ENCODE assay signal across 37 cellular contexts in genomic region chr2:176443941-176444340, GRCh38.
"Had no signal": no experiment of that assay in that cellular context is flagged by ENCODE, and none has a peak within 500 bp of the region (broad histone marks: within the 10 kb centered on the region; RNA-seq: fewer than 3 reads in every experiment).

No MANE protein-coding gene starts in this region.

- H3K36me3 Mint-ChIP-seq: activated CD4-positive, alpha-beta memory T cell treated with anti-CD3 and anti-CD28 coated beads for 36 hours; activated naive CD4-positive, alpha-beta T cell treated with anti-CD3 and anti-CD28 coated beads, Interleukin-2, amount 50 U/mL, for 72 hours; brain had no signal

- H3K27me3 ChIP-seq: Peyer's patch, SJSA1 had no signal

- H3K4me3 ChIP-seq: Peyer's patch, SJSA1 had no signal

- DNase-seq: activated B cell treated with CpG ODN at 0.5 μM for 24 hours; activated CD4-positive, alpha-beta memory T cell treated with anti-CD3 and anti-CD28 coated beads for 36 hours; activated CD4-positive, alpha-beta T cell treated with anti-CD3 and anti-CD28 coated beads for 4 hours; activated CD4-positive, alpha-beta T cell treated with anti-CD3 and anti-CD28 coated beads, Interleukin-2, amount 50 U/mL, for 1 hour; activated CD4-positive, CD25-positive, alpha-beta regulatory T cell treated with anti-CD3 and anti-CD28 coated beads, Interleukin-2, amount 50 U/mL, for 72 hours; activated CD8-positive, alpha-beta memory T cell treated with anti-CD3 and anti-CD28 coated beads, Interleukin-2, amount 50 U/mL, for 4 hours; activated gamma-delta T cell treated with Interleukin-2 at 50 U/mL for 16 hours; activated naive CD4-positive, alpha-beta T cell treated with anti-CD3 and anti-CD28 coated beads for 36 hours; activated T-cell treated with anti-CD3 and anti-CD28 coated beads for 4 hours; activated T-cell treated with anti-CD3 and anti-CD28 coated beads, Interleukin-2, amount 50 U/mL, for 4 hours; anterior cingulate cortex; caudate nucleus; cerebellar nuclear complex; Karpas-422; NCI-H1048; NCI-H1105 treated with DMSO at 0.1 percent for 48 hours; NCI-H1436; NCI-H1694; NCI-H1930; NCI-H345; NCI-H510A; NCI-H526; NCI-H748 treated with DMSO at 0.1 percent for 48 hours; NK-92 treated with Interleukin-12 subunit alpha and Interleukin-12 subunit beta, amount 100 ng/mL, for 24 hours; PC-3; Peyer's patch; RPMI8226; SHP77 treated with DMSO at 0.1 percent for 48 hours; SW 1271; T-helper 1 cell; T-helper 2 cell; T-helper 9 cell had no signal

- H3K9me3 ChIP-seq: Peyer's patch, SJSA1 had no signal

- H3K4me1 ChIP-seq: Peyer's patch had no signal

- H3K36me3 ChIP-seq: Peyer's patch, SJSA1 had no signal

- H3K27ac Mint-ChIP-seq: activated B cell treated with CpG ODN at 0.5 μM for 24 hours; activated CD4-positive, alpha-beta memory T cell treated with anti-CD3 and anti-CD28 coated beads for 36 hours; activated naive CD4-positive, alpha-beta T cell treated with anti-CD3 and anti-CD28 coated beads for 36 hours; activated naive CD4-positive, alpha-beta T cell treated with anti-CD3 and anti-CD28 coated beads, Interleukin-2, amount 50 U/mL, for 72 hours; activated T-helper 1 cell treated with anti-CD3 and anti-CD28 coated beads, Interleukin-12 subunit alpha, Interleukin-12 subunit beta, Interleukin-2, Interleukin-4 antibody, amounts not matched to agents 30 ng/mL and 10 ng/mL and 1 ng/mL, durations not matched to agents 14 hours and 24 hours and 36 hours; brain had no signal

- H3K9me3 Mint-ChIP-seq: activated B cell treated with CpG ODN at 0.5 μM for 24 hours; activated CD4-positive, alpha-beta memory T cell treated with anti-CD3 and anti-CD28 coated beads for 36 hours; activated naive CD4-positive, alpha-beta T cell treated with anti-CD3 and anti-CD28 coated beads for 36 hours; activated naive CD4-positive, alpha-beta T cell treated with anti-CD3 and anti-CD28 coated beads, Interleukin-2, amount 50 U/mL, for 72 hours; activated T-cell treated with anti-CD3 and anti-CD28 coated beads, Interleukin-2, amount 50 U/mL, for 4 hours; activated T-helper 1 cell treated with anti-CD3 and anti-CD28 coated beads, Interleukin-12 subunit alpha, Interleukin-12 subunit beta, Interleukin-2, Interleukin-4 antibody, amounts not matched to agents 30 ng/mL and 10 ng/mL and 1 ng/mL, durations not matched to agents 14 hours and 24 hours and 36 hours; brain had no signal

- H3K4me3 Mint-ChIP-seq: activated B cell treated with CpG ODN at 0.5 μM for 24 hours; activated CD4-positive, alpha-beta memory T cell treated with anti-CD3 and anti-CD28 coated beads for 36 hours; activated naive CD4-positive, alpha-beta T cell treated with anti-CD3 and anti-CD28 coated beads for 36 hours; activated T-cell treated with anti-CD3 and anti-CD28 coated beads, Interleukin-2, amount 50 U/mL, for 4 hours; activated T-helper 1 cell treated with anti-CD3 and anti-CD28 coated beads, Interleukin-12 subunit alpha, Interleukin-12 subunit beta, Interleukin-2, Interleukin-4 antibody, amounts not matched to agents 30 ng/mL and 10 ng/mL and 1 ng/mL, durations not matched to agents 14 hours and 24 hours and 36 hours; brain had no signal

- H3K27ac ChIP-seq: Peyer's patch, SJSA1, VCaP had no signal

- ATAC-seq: activated naive CD4-positive, alpha-beta T cell treated with anti-CD3 and anti-CD28 coated beads, Interleukin-2, amount 50 U/mL, for 72 hours; activated T-cell treated with anti-CD3 and anti-CD28 coated beads, Interleukin-2, amount 50 U/mL, for 4 hours; PC-3 had no signal
